Comparison of ENCODE assay signal across 1 cellular context in genomic region chr15:84552896-84553295, GRCh38.
TF ChIP-seq lines count a peak whose summit lies in the region.

No MANE protein-coding gene starts in this region.

TF ChIP-seq in WTC11, 78 proteins besides CTCF, POLR2A, EP300 and RAD21 (continued from another document):
- TF ChIP-seq ZNF532 (CRISPR knock-in tag; IDR thresholded peaks at IDR 0.05; ENCODE audit: borderline replicate concordance): no peak
- TF ChIP-seq TEAD1 (CRISPR knock-in tag; IDR thresholded peaks at IDR 0.05): no peak
- TF ChIP-seq ZNF512 (CRISPR knock-in tag; IDR thresholded peaks at IDR 0.05; ENCODE audit: borderline replicate concordance): no peak
- TF ChIP-seq STAT6 (CRISPR knock-in tag; conservative IDR thresholded peaks at IDR 0.05; ENCODE audit: low read depth): no peak
- TF ChIP-seq ZBTB43 (CRISPR knock-in tag; IDR thresholded peaks at IDR 0.05): no peak
- TF ChIP-seq CREM (CRISPR knock-in tag; IDR thresholded peaks at IDR 0.05): no peak
TF ChIP-seq in WTC11: peak in this region for 0.
